ENCODE assay signal across 8 cellular contexts in the genomic region with DNA sequence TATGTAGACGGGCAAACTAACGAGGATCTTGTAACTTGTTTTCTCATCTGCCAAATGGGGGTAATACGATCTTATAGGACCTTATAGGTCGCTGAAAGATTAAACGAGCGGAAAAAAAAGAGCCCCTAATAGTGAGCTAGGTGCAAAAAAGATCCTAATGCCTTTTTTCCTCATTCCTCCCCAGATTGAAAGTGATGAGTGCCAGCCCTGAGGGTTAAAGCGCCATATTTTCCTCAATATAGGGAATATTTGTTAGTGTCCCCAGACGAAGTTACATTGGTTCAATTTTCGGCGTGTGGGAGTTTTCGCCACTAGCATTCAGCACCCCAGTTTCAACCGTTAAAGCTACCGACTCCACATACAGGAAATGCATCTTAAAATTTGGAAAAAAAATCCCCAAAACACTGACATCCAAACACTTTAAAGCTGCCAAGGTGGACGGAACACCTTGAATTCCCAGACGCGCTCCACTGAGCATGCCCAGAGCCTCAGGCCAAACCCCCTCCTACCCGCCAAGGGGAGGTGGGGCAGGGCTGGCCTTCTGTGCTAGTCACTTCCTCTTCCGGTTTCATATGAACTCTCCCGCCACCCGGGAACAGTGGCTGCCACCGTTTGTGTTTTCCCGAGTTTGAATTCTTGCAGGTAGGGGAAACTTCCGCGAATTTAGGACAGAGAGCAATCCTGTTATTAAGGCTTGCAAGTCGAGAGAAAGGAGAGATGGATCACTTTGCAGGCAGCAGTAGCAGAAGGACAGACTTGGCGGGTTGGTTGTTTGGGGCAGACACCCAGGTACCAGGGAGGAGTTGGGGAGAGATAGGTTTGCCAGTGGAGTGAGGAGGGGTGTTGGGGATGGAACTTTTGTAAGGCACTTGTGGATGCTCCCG. TPM values are rescaled to one million over a fixed set of nuclear protein-coding genes. Genes with fewer than 3 reads are reported as not detected.
DNase-seq lines count a peak whose midpoint lies in the region; TF ChIP-seq lines count a peak whose summit lies in the region.

A gene with protein sequence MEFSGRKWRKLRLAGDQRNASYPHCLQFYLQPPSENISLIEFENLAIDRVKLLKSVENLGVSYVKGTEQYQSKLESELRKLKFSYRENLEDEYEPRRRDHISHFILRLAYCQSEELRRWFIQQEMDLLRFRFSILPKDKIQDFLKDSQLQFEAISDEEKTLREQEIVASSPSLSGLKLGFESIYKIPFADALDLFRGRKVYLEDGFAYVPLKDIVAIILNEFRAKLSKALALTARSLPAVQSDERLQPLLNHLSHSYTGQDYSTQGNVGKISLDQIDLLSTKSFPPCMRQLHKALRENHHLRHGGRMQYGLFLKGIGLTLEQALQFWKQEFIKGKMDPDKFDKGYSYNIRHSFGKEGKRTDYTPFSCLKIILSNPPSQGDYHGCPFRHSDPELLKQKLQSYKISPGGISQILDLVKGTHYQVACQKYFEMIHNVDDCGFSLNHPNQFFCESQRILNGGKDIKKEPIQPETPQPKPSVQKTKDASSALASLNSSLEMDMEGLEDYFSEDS (plus strand): TSS at position 571 of the 884 bp plus-strand sequence. CDS start 816 bp downstream, outside the sequence.

- peaks cover 34% of the 10 kb centered on the region for H3K36me3 Mint-ChIP-seq in nephron progenitor cell (ENCODE audit: low read depth)
- peaks cover 36% of the 10 kb centered on the region for H3K36me3 Mint-ChIP-seq in stimulated activated naive CD8-positive, alpha-beta T cell treated with anti-CD3 and anti-CD28 coated beads, Interleukin-15, Interleukin-2, amounts not matched to agents 100 ng/mL and 50 ng/mL, for 24 hours (ENCODE audit: low read depth)

- H3K9me3 Mint-ChIP-seq in nephron progenitor cell = no peaks in the 10 kb centered on the region
- H3K9me3 Mint-ChIP-seq in stimulated activated naive CD8-positive, alpha-beta T cell treated with anti-CD3 and anti-CD28 coated beads, Interleukin-15, Interleukin-2, amounts not matched to agents 100 ng/mL and 50 ng/mL, for 24 hours = peaks cover 6% of the 10 kb centered on the region

- H3K4me1 Mint-ChIP-seq in nephron progenitor cell = peaks cover 25% of the 10 kb centered on the region
- peaks cover 38% of the 10 kb centered on the region for H3K4me1 Mint-ChIP-seq in stimulated activated naive CD8-positive, alpha-beta T cell treated with anti-CD3 and anti-CD28 coated beads, Interleukin-15, Interleukin-2, amounts not matched to agents 100 ng/mL and 50 ng/mL, for 24 hours (ENCODE audit: low read depth)

- peak within 1 kb of the TSS; percentile 99 for H3K4me3 Mint-ChIP-seq in nephron progenitor cell
- H3K4me3 Mint-ChIP-seq in stimulated activated naive CD8-positive, alpha-beta T cell treated with anti-CD3 and anti-CD28 coated beads, Interleukin-15, Interleukin-2, amounts not matched to agents 100 ng/mL and 50 ng/mL, for 24 hours = peak within 1 kb of the TSS; percentile 100

- no peaks in the 10 kb centered on the region for H3K27me3 ChIP-seq in H7 (ENCODE audit: control insufficient read depth, insufficient read depth, low read length)

- peaks cover 19% of the 10 kb centered on the region for H3K36me3 ChIP-seq in H7 (replicated peaks; ENCODE audit: control insufficient read depth, insufficient read depth, low read length)

- H3K27me3 Mint-ChIP-seq in nephron progenitor cell (ENCODE audit: low read depth, poor library complexity) = peaks cover 3% of the 10 kb centered on the region
- no peaks in the 10 kb centered on the region for H3K27me3 Mint-ChIP-seq in stimulated activated naive CD8-positive, alpha-beta T cell treated with anti-CD3 and anti-CD28 coated beads, Interleukin-15, Interleukin-2, amounts not matched to agents 100 ng/mL and 50 ng/mL, for 24 hours

- H3K27ac Mint-ChIP-seq in nephron progenitor cell = peak within 1 kb of the TSS; percentile 94
- peak within 1 kb of the TSS; percentile 98 for H3K27ac Mint-ChIP-seq in stimulated activated naive CD8-positive, alpha-beta T cell treated with anti-CD3 and anti-CD28 coated beads, Interleukin-15, Interleukin-2, amounts not matched to agents 100 ng/mL and 50 ng/mL, for 24 hours

- H3K4me3 ChIP-seq in H7 (ENCODE audit: insufficient read depth, low read depth, low read length) (peak within 1 kb of the TSS; percentile 74), fibroblast of villous mesenchyme (ENCODE audit: low read depth, low read length) (peak within 1 kb of the TSS; percentile 63)

- peak; percentile 92 for DNase-seq in ELR (ENCODE audit: low read depth)
- DNase-seq in H7 = peak; percentile 86
- peak; percentile 92 for DNase-seq in M059J (ENCODE audit: low read depth)
- DNase-seq in SHP77 (lab: John Stamatoyannopoulos, UW) = peak; percentile 78 to 92
- peak; percentile 94 for DNase-seq in activated effector memory CD4-positive, alpha-beta T cell treated with anti-CD3 and anti-CD28 coated beads, Interleukin-2, amount 50 U/mL, for 16 hours
- DNase-seq in fibroblast of villous mesenchyme (ENCODE audit: low read depth) = peak; percentile 78
- peak; percentile 79 for DNase-seq in nephron progenitor cell

- TF ChIP-seq CTCF in fibroblast of villous mesenchyme (IDR thresholded peaks at IDR 0.05; ENCODE audit: insufficient read depth, low read depth, low read length) = no peak
- TF ChIP-seq CTCF in nephron progenitor cell (IDR thresholded peaks at IDR 0.05) = no peak

RNA-seq across cellular contexts. Expression of the gene that starts here (rescaled TPM):
- total RNA-seq in H7 (2014; rRNA removed; shearing (Covaris generic)) = 66.1 and 69.2 TPM in 2 replicates
- total RNA-seq in M059J (2014; rRNA removed; shearing (Covaris generic)) = 85.3 and 96.5 TPM in 2 replicates
- 33.8 and 51.0 TPM in 2 replicates for total RNA-seq in fibroblast of villous mesenchyme

Comparison
In these comparisons a context has a peak if more than half of its experiments do, and no peak if none do; other contexts are left out.
1. Peak in every context shown above with its lines: DNase-seq and H3K4me3 ChIP-seq.